In the genomic region with DNA sequence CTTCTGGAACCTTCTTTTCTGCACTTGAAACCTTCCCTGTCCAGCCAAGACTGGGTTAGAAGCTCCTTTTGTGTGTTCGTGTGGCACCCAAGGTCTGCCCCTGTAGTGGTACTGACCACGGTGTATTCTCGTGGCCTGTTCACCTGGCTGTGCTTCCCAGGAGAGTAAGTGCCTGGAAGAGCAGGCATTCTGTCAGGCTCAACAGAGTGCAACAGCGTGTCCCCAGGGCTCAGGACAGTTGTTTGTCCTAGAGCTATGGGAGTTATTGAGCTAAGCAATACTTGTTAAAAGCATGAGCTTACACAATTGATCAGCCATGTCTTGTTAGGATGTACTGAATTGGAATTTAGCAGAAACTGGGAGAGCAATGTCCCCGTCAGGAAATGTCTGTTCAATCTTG, we compare ENCODE assay signal across 8 cellular contexts. TPM values are rescaled to one million over a fixed set of nuclear protein-coding genes. Genes with fewer than 3 reads are reported as not detected.
DNase-seq lines count a peak whose midpoint lies in the region; ATAC-seq, FAIRE-seq and TF ChIP-seq lines count a peak whose summit lies in the region.
"Had no signal": no experiment of that assay in that cellular context is flagged by ENCODE, and none has a peak within 500 bp of the region (broad histone marks: within the 10 kb centered on the region; RNA-seq: fewer than 3 reads in every experiment).

No MANE protein-coding gene starts in this region.

- no peak for TF ChIP-seq CTCF in stomach (IDR thresholded peaks at IDR 0.05)

- TF ChIP-seq POLR2A in stomach (IDR thresholded peaks at IDR 0.05) = no peak

- H3K9me3 Mint-ChIP-seq in immature natural killer cell = no peaks in the 10 kb centered on the region

- no peak overlapping the region for H3K4me3 ChIP-seq in SJSA1
- no peak overlapping the region for H3K4me3 ChIP-seq in stomach

- H3K4me1 ChIP-seq in SJSA1 (replicated peaks) (peaks cover 71% of the 10 kb centered on the region), stomach (peaks cover 36 to 70% (median 51%) of the 10 kb centered on the region in 4 donors)

- no peak for TF ChIP-seq EP300 in stomach (IDR thresholded peaks at IDR 0.05)

- H3K27ac ChIP-seq in SJSA1 (peak overlapping the region; percentile 95), stomach (peak overlapping the region in 4 of 5 donors; percentile 99 to 100 (median 99))

- no peaks in the 10 kb centered on the region for H3K9me3 ChIP-seq in SJSA1 (replicated peaks)
- H3K9me3 ChIP-seq in stomach = no peaks in the 10 kb centered on the region

- ATAC-seq in HG02623 (IDR thresholded peaks at IDR 0.05; ENCODE audit: unreplicated experiment) = no peak

- H3K4me3 Mint-ChIP-seq in immature natural killer cell = peak overlapping the region in 1 of 5 donors; percentile 21

- H3K36me3 Mint-ChIP-seq in immature natural killer cell = peaks cover 0 to 17% (median under 1%) of the 10 kb centered on the region in 3 donors

- intact Hi-C loops in stomach (cut with DNase I; ENCODE audit: low total_unique reads) = no loop called here

- peak overlapping the region in 5 of 6 donors; percentile 30 to 74 (median 67) for H3K27ac Mint-ChIP-seq in immature natural killer cell

- peak; percentile 47 for FAIRE-seq in GM19239 (lab: Jason Lieb, UNC)

- H3K36me3 ChIP-seq in SJSA1 (peaks cover 2% of the 10 kb centered on the region; the same call in 1 of the 2 replicates), stomach (no peaks in the 10 kb centered on the region)

- peaks cover 2 to 16% (median 6%) of the 10 kb centered on the region in 3 donors for H3K27me3 Mint-ChIP-seq in immature natural killer cell (ENCODE audit: low read depth in 3 of 3)

- peaks cover 37 to 60% of the 10 kb centered on the region in 2 donors for H3K4me1 Mint-ChIP-seq in immature natural killer cell

- 74 to 95% (median 89%) methylated on average over 5 of the region's 5 CpGs for WGBS in stomach, 5 donors

- DNase-seq in GM19239 (ENCODE audit: insufficient read length, low spot score) (no peak), SJSA1 (ENCODE audit: low read depth in 1 of 2, low spot score in 2 of 2) (no peak), immature natural killer cell (no peak), stomach (no peak), NCI-H1105 (lab: John Stamatoyannopoulos, UW) (no peak), activated T-cell treated with anti-CD3 and anti-CD28 coated beads for 4 hours (no peak)
- DNase-seq: NCI-H1436 had no signal

- H3K27me3 ChIP-seq in SJSA1 (replicated peaks) = no peaks in the 10 kb centered on the region
- H3K27me3 ChIP-seq in stomach = no peaks in the 10 kb centered on the region

RNA-seq across cellular contexts. Expression of a gene that starts 12.9 kb away (rescaled TPM):
- 188 and 238 TPM in 2 replicates for total RNA-seq in SJSA1 (2014; rRNA removed; shearing (Covaris generic))
- polyA plus RNA-seq in immature natural killer cell = 100 to 1,000 TPM in 1 of 3 donors, 10 to 100 TPM in 2; 52.6 to 116 (median 92.7) TPM
- 100 to 1,000 TPM; 141 to 716 (median 250) TPM for total RNA-seq in stomach
- polyA plus RNA-seq in stomach = 10 to 100 TPM; 26.6 to 88.6 (median 27.2) TPM
